In the genomic region with DNA sequence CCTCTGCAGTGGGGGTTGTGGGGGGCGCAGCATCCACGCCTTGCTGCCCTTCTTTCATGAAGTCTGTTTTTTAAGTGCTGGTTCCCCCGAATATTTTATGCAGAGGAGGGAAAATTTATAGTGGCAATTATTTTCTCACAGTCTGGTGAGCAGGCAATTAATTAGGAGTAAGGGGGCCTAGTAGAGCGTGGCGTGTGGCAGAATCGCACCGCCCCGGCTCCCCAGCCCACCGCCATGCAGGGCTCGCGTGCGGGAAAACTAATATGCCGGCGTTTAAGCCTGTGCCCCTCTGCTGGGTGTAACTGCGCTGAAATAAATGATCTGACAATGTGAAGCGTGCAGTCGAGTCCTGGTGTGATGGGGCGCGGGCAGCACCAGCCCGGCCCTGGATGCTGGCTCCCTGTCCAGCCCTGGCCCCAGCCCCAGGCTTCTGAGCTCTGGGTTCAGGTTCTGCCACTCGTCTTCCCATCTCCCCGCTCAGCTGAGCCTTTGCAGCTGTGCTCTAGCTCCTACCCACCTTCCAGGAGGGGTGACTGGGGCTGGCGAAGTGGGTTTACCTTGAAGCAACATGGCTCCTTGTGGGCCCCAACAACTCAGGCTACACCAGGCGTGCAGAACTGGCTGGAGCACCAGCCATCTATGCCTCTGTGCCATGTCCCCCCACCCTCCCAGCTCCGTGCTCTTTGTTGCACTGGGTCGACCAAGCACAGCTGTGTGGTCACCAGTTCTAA, we compare ENCODE assay signal across 1 cellular context.
TF ChIP-seq lines count a peak whose summit lies in the region.

No MANE protein-coding gene starts in this region.

TF ChIP-seq in IMR-90, 13 proteins besides CTCF, POLR2A, EP300 and RAD21:
- no peak for TF ChIP-seq CEBPB (IDR thresholded peaks at IDR 0.05; ENCODE audit: low read depth, low read length)
TF ChIP-seq in IMR-90: peak in this region for 0.
